ENCODE assay signal across 32 cellular contexts in the genomic region with DNA sequence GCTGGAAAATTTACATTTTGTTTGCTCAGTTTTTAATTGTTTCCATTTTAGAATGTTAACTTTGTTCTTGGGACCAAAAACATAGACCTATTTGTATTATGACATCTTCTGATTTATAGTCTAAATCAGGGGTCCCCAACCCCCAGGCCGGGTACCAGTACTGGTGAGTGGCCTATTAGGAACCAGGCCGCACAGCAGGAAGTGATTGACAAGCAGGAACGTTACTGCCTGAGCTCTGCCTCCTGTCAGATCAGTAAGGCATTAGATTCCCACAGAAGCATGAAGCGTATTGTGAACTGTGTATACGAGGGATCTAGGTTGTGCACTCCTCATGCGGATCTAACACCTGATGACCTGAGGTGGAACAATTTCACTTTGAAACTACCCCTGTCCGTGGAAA. TPM values are rescaled to one million over a fixed set of nuclear protein-coding genes. Genes with fewer than 3 reads are reported as not detected.
"Had no signal": no experiment of that assay in that cellular context is flagged by ENCODE, and none has a peak within 500 bp of the region (broad histone marks: within the 10 kb centered on the region; RNA-seq: fewer than 3 reads in every experiment).

No MANE protein-coding gene starts in this region.

- ATAC-seq: stimulated activated effector memory CD8-positive, alpha-beta T cell treated with anti-CD3 and anti-CD28 coated beads, Interleukin-12 subunit alpha, Interleukin-12 subunit beta, amount 100 ng/mL, for 72 hours; stimulated activated memory B cell treated with anti-CD40 and anti-IgM and Interleukin-4, amounts not matched to agents 10 μg/mL and 1 μg/mL and 100 μg/mL, for 72 hours; stimulated activated naive B cell treated with anti-CD40 and anti-IgM and Interleukin-4, amounts not matched to agents 10 μg/mL and 1 μg/mL and 100 μg/mL, for 72 hours; stimulated activated naive CD8-positive, alpha-beta T cell treated with anti-CD3 and anti-CD28 coated beads, Interleukin-15, amount 100 ng/mL, for 72 hours; stimulated activated naive CD8-positive, alpha-beta T cell treated with anti-CD3 and anti-CD28 coated beads, Interleukin-15, Interleukin-2, amounts not matched to agents 100 U/mL and 50 U/mL, for 24 hours; upper lobe of right lung had no signal

- H3K9me3 ChIP-seq: stomach, suprapubic skin, testis, thoracic aorta, thyroid gland, tibial artery, tibial nerve, transverse colon, upper lobe of left lung, upper lobe of right lung, uterus, vagina had no signal

- H3K36me3 ChIP-seq: uterus had no signal

- DNase-seq: stimulated activated CD4-positive, alpha-beta T cell treated with anti-CD3 and anti-CD28 coated beads, Interleukin-2, amount 100 ng/mL, for 48 hours; stimulated activated CD4-positive, alpha-beta T cell treated with anti-CD3 and anti-CD28 coated beads, Interleukin-4, amount 100 ng/mL, for 1 hour; stimulated activated CD4-positive, alpha-beta T cell treated with anti-CD3 and anti-CD28 coated beads, Interleukin-4, amount 100 ng/mL, for 24 hours; stimulated activated CD4-positive, alpha-beta T cell treated with anti-CD3 and anti-CD28 coated beads, Interleukin-4, amount 100 ng/mL, for 4 hours; stimulated activated CD8-positive, alpha-beta memory T cell treated with anti-CD3 and anti-CD28 coated beads, Interleukin-4, amount 100 ng/mL, for 48 hours; stimulated activated naive B cell treated with anti-CD40 and anti-IgM and Interleukin-4, amounts not matched to agents 10 μg/mL and 1 μg/mL and 100 μg/mL, for 72 hours; stimulated activated naive CD4-positive, alpha-beta T cell; stimulated activated naive CD4-positive, alpha-beta T cell treated with Interleukin-2 at 50 U/mL for 16 hours; stimulated activated naive CD8-positive, alpha-beta T cell treated with anti-CD3 and anti-CD28 coated beads, Interleukin-15, amount 100 ng/mL, for 72 hours; stimulated activated naive CD8-positive, alpha-beta T cell treated with anti-CD3 and anti-CD28 coated beads, Interleukin-15, Interleukin-2, amounts not matched to agents 100 U/mL and 50 U/mL, for 24 hours; stomach; substantia nigra; testis; thyroid gland; tibial artery; transverse colon; trophoblast cell; upper lobe of left lung; upper lobe of right lung; uterus had no signal

- H3K27me3 ChIP-seq: stomach, suprapubic skin, testis, thyroid gland, tibial artery, tibial nerve, transverse colon, upper lobe of left lung, upper lobe of right lung, uterus, vagina had no signal

- H3K27ac ChIP-seq: stomach, suprapubic skin, testis, thoracic aorta, thyroid gland, tibial artery, tibial nerve, transverse colon, upper lobe of left lung, upper lobe of right lung, uterus, vagina had no signal

- H3K4me1 ChIP-seq: suprapubic skin, testis, thyroid gland, transverse colon, upper lobe of left lung, upper lobe of right lung, uterus, vagina had no signal

- FAIRE-seq: urothelium cell line had no signal

- H3K4me3 ChIP-seq: stomach, suprapubic skin, testis, thoracic aorta, thyroid gland, tibial artery, tibial nerve, transverse colon, upper lobe of left lung, upper lobe of right lung, uterus, vagina had no signal

RNA-seq across cellular contexts. Expression of a gene that starts 51.9 kb away (rescaled TPM):
- total RNA-seq: subcutaneous adipose tissue, suprapubic skin, temporal lobe, thoracic aorta, thyroid gland, tibial nerve, transverse colon, upper lobe of left lung, upper lobe of right lung, ureter, urinary bladder, uterus, vagina had no signal
- polyA plus RNA-seq: stomach, thymus, urinary bladder had no signal
